Comparison of ENCODE assay signal across 9 cellular contexts in the genomic region with DNA sequence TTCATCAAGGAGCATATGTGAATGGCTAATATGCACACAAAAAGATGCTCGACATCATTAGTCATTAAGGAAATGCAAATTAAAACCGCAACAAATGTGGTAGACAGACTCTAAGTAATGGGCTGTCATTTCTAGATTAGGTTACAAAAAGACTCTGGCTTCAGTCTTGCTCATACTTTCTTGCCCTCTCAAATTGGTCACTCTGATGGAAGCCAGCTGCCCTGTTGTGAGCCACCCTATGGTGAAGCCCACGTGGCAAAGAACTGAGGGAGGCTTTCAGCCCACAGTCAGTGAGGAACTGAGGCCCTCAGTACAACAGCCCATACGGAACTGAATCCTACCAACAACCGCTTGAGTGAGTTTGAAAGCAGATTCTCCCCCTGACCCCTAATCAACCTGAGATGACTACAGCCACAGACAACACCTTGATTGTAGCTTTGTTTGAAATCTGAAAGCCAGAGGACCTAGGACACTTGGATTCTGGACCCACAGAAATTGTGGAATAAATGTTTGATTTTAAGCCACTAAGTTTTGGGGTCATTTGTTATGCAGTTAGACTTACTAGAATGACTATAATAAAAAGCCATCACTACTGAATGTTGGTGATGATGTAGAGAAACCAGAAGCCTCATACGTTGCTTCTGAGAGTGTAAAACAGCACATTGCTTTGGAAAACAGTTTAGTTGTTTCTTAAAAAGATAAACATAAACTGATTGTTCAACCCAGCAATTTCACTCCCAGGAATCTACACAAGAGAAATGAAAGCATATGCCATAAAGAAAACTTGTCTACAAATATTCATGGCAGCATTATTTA. TPM values are rescaled to one million over a fixed set of nuclear protein-coding genes. Genes with fewer than 3 reads are reported as not detected.
DNase-seq lines count a peak whose midpoint lies in the region; ATAC-seq and TF ChIP-seq lines count a peak whose summit lies in the region.
"Had no signal": no experiment of that assay in that cellular context is flagged by ENCODE, and none has a peak within 500 bp of the region (broad histone marks: within the 10 kb centered on the region; RNA-seq: fewer than 3 reads in every experiment).

No MANE protein-coding gene starts in this region.

- H3K27ac Mint-ChIP-seq in MCF 10A (ENCODE audit: low read depth, unreplicated experiment): no peak overlapping the region
- no peak overlapping the region for H3K27ac Mint-ChIP-seq in progenitor cell of endocrine pancreas

- no peaks in the 10 kb centered on the region for H3K9me3 ChIP-seq in breast epithelium
- no peaks in the 10 kb centered on the region for H3K9me3 ChIP-seq in PC-3 (ENCODE audit: low read length)
- H3K9me3 ChIP-seq in colonic mucosa: no peaks in the 10 kb centered on the region
- H3K9me3 ChIP-seq in spleen: no peaks in the 10 kb centered on the region

- 55 to 79% (median 75%) methylated on average over 5 to 6 of the region's 6 CpGs for WGBS in spleen, 5 donors

- H3K4me1 Mint-ChIP-seq in MCF 10A (ENCODE audit: insufficient read depth, unreplicated experiment) (peaks cover 6% of the 10 kb centered on the region), progenitor cell of endocrine pancreas (ENCODE audit: low read depth) (no peaks in the 10 kb centered on the region)

- peaks cover 3% of the 10 kb centered on the region; the same call in 1 of the 2 replicates for H4K20me1 ChIP-seq in PC-3 (ENCODE audit: low read length)

- no peak overlapping the region for H3K4me2 ChIP-seq in PC-3 (ENCODE audit: low read length)

- ATAC-seq in HG02840 (IDR thresholded peaks at IDR 0.05; ENCODE audit: low FRiP score, unreplicated experiment): peak; percentile 88
- ATAC-seq in PC-3: peak; percentile 59

- CTCF ChIA-PET in MCF 10A (lab: Yijun Ruan, JAX) (interaction anchor here (0.8 to 0.9 kb wide), 2 partner anchors 8 to 365 kb away, joined by 3 to 4 read pairs; no protein-coding TSS in a partner anchor), PC-3 (lab: Charles Lee) (no interaction called here)

- H3K36me3 Mint-ChIP-seq in MCF 10A (ENCODE audit: insufficient read depth, unreplicated experiment) (peaks cover 5% of the 10 kb centered on the region), progenitor cell of endocrine pancreas (ENCODE audit: insufficient read depth) (peaks cover 3% of the 10 kb centered on the region)

- no peak overlapping the region for H3K27ac ChIP-seq in breast epithelium
- H3K27ac ChIP-seq in PC-3 (ENCODE audit: low read length): no peak overlapping the region
- no peak overlapping the region for H3K27ac ChIP-seq in colonic mucosa
- H3K27ac ChIP-seq in spleen: no peak overlapping the region

- H3K4me3 ChIP-seq in breast epithelium: no peak overlapping the region
- no peak overlapping the region for H3K4me3 ChIP-seq in PC-3 (ENCODE audit: low read length)
- H3K4me3 ChIP-seq in colonic mucosa: no peak overlapping the region
- no peak overlapping the region for H3K4me3 ChIP-seq in spleen

- no peak overlapping the region for H2AFZ ChIP-seq in PC-3 (ENCODE audit: low read length)

- H3K9ac ChIP-seq in PC-3 (ENCODE audit: low read length): no peak overlapping the region
- no peak overlapping the region for H3K9ac ChIP-seq in colonic mucosa (ENCODE audit: low read depth in 2 of 2, low read length in 2 of 2)

- H3K36me3 ChIP-seq in breast epithelium: no peaks in the 10 kb centered on the region
- H3K36me3 ChIP-seq in PC-3 (ENCODE audit: low read depth, low read length): no peaks in the 10 kb centered on the region
- H3K36me3 ChIP-seq in colonic mucosa: no peaks in the 10 kb centered on the region
- peaks cover 0 to 14% (median 0%) of the 10 kb centered on the region in 6 donors for H3K36me3 ChIP-seq in spleen

- H3K4me1 ChIP-seq in breast epithelium: no peaks in the 10 kb centered on the region
- H3K4me1 ChIP-seq in PC-3 (ENCODE audit: insufficient read depth, low read length): peaks cover 13% of the 10 kb centered on the region
- no peaks in the 10 kb centered on the region for H3K4me1 ChIP-seq in colonic mucosa
- H3K4me1 ChIP-seq in spleen: no peaks in the 10 kb centered on the region

- TF ChIP-seq CTCF in MCF 10A (IDR thresholded peaks at IDR 0.05; ENCODE audit: unreplicated experiment) (no peak), breast epithelium (IDR thresholded peaks at IDR 0.05) (no peak), PC-3 (conservative IDR thresholded peaks at IDR 0.05; ENCODE audit: low read depth, low read length) (no peak), colonic mucosa (IDR thresholded peaks at IDR 0.05) (no peak), spleen (IDR thresholded peaks at IDR 0.05 in 8 of 11, conservative IDR thresholded peaks at IDR 0.05 in 3 of 11) (no peak), progenitor cell of endocrine pancreas (IDR thresholded peaks at IDR 0.05; ENCODE audit: unreplicated experiment) (no peak)

- H3F3A ChIP-seq in PC-3 (ENCODE audit: low read length, unreplicated experiment): no peaks in the 10 kb centered on the region

- H3K4me3 Mint-ChIP-seq in MCF 10A (ENCODE audit: unreplicated experiment) (no peak overlapping the region), progenitor cell of endocrine pancreas (ENCODE audit: low read depth) (no peak overlapping the region)

- TF ChIP-seq POLR2A in breast epithelium (IDR thresholded peaks at IDR 0.05): no peak
- no peak for TF ChIP-seq POLR2A in spleen (IDR thresholded peaks at IDR 0.05)

- intact Hi-C loops in MCF 10A (cut with micrococcal nuclease): no loop called here
- intact Hi-C loops in breast epithelium (cut with DNase I; ENCODE audit: low total_unique reads): no loop called here
- intact Hi-C loops in PC-3 (cut with micrococcal nuclease): no loop called here
- intact Hi-C loops in colonic mucosa (cut with DNase I): no loop called here
- intact Hi-C loops in spleen (cut with DNase I; ENCODE audit: low total_unique reads): no loop called here

- DNase-seq in MCF 10A (ENCODE audit: unreplicated experiment): peak; percentile 10
- no peak for DNase-seq in breast epithelium (ENCODE audit: low spot score in 2 of 2)
- DNase-seq in PC-3: peak; percentile 35
- no peak for DNase-seq in colonic mucosa
- DNase-seq in spleen: no peak
- no peak for DNase-seq in progenitor cell of endocrine pancreas (ENCODE audit: low spot score, unreplicated experiment)
- no peak for DNase-seq in NCI-H226
- DNase-seq: NCI-H1436 had no signal

- no peaks in the 10 kb centered on the region for H3K9me3 Mint-ChIP-seq in MCF 10A (ENCODE audit: unreplicated experiment)
- H3K9me3 Mint-ChIP-seq in progenitor cell of endocrine pancreas (ENCODE audit: low read depth): no peaks in the 10 kb centered on the region

- no peaks in the 10 kb centered on the region for H3K27me3 ChIP-seq in breast epithelium
- no peaks in the 10 kb centered on the region for H3K27me3 ChIP-seq in PC-3 (ENCODE audit: low read length)
- no peaks in the 10 kb centered on the region for H3K27me3 ChIP-seq in colonic mucosa
- no peaks in the 10 kb centered on the region for H3K27me3 ChIP-seq in spleen (replicated peaks in 1 of 7)

- H3K9me2 ChIP-seq in PC-3 (replicated peaks; ENCODE audit: low read length): no peaks in the 10 kb centered on the region

- H3K79me2 ChIP-seq in PC-3 (ENCODE audit: low read length): no peaks in the 10 kb centered on the region

- no peaks in the 10 kb centered on the region for H3K27me3 Mint-ChIP-seq in MCF 10A (ENCODE audit: insufficient read depth, unreplicated experiment)
- no peaks in the 10 kb centered on the region for H3K27me3 Mint-ChIP-seq in progenitor cell of endocrine pancreas

- BruUV-seq in MCF 10A (replicated peaks; lab: Mats Ljungman, UMichigan) (no TSS peak), PC-3 (replicated peaks; lab: Mats Ljungman, UMichigan) (no TSS peak)

- POLR2A ChIA-PET in MCF 10A (lab: Yijun Ruan, JAX): no interaction called here
- POLR2A ChIA-PET in PC-3 (lab: Charles Lee; ENCODE audit: unreplicated experiment): no interaction called here

RNA-seq across cellular contexts. Expression of a gene that starts 45.7 kb away (rescaled TPM):
- total RNA-seq in MCF 10A (2022): 3.2 and 4.0 TPM in 2 replicates
- 10 to 100 TPM in 1 of 3 donors, 1 to 10 TPM in 2; 5.6 to 10.6 (median 6.7) TPM for total RNA-seq in breast epithelium
- total RNA-seq in PC-3 (2014; rRNA removed): 6.6 and 7.1 TPM in 2 replicates
- total RNA-seq in colonic mucosa: 10 to 100 TPM; 32.7 to 48.9 TPM
- 10 to 100 TPM in 4 of 7 donors, 1 to 10 TPM in 3; 3.9 to 18.9 (median 10.1) TPM for total RNA-seq in spleen
- polyA plus RNA-seq in spleen: 1 to 10 TPM; 1.3 to 2.5 (median 1.8) TPM
- total RNA-seq in progenitor cell of endocrine pancreas: 6.2 and 7.6 TPM in 2 replicates

RNA-seq across cellular contexts. Expression of a gene that starts 55.3 kb away (rescaled TPM):
- total RNA-seq in MCF 10A (2022) (not detected in 2 replicates), breast epithelium (1 to 10 TPM; 1.3 to 4.8 (median 3.8) TPM), PC-3 (2014; rRNA removed) (not detected in 2 replicates), colonic mucosa (10 to 100 TPM in 1 of 2 donors, 1 to 10 TPM in 1; 8.4 to 12.7 TPM), spleen (1 to 10 TPM; 2.7 to 9.9 (median 7.2) TPM), progenitor cell of endocrine pancreas (5.8 and 5.9 TPM in 2 replicates)
- 1 to 10 TPM in 1 of 3 donors, under 1 TPM in 2; 0.41 to 2.5 (median 0.49) TPM for polyA plus RNA-seq in spleen

Comparison
In these comparisons a context has a peak if more than half of its experiments do, and no peak if none do; other contexts are left out.
1. DNase-seq: peak in MCF 10A (single experiment) and PC-3 (single experiment); none in breast epithelium (0 of 2), colonic mucosa (single experiment), spleen (single experiment), progenitor cell of endocrine pancreas (single experiment) and NCI-H226 (single experiment).